7 cellular contexts compared by ENCODE assay signal in the genomic region with DNA sequence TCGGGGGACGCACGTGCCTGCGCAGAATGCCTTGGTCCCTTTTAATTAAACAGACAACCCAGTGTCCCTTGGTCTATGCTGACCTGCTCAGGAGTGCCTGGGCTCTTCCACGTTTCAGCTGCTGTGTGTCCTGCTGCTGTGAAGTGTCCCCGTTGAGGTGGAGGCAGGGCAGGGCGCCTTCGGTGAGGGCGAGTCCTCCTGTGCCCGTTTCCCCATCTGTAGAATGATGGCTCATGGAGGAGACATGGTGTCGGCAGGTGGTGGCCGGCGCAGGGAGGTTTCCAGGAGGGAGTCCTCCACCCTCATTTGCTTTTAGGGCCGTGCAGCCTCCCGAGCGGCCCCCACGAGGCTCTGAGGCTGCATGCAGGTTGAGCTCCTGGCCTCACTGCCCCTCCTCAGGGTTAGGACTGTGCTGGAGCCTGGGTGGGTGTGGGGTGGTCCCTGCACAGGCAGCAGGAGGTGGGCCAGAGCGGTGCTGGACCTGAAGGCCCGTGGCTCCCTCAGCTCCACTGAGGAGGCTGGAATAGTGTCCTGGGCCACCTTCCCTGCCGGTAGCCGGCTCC. TPM values are rescaled to one million over a fixed set of nuclear protein-coding genes. Genes with fewer than 3 reads are reported as not detected.
DNase-seq lines count a peak whose midpoint lies in the region; ATAC-seq, FAIRE-seq and TF ChIP-seq lines count a peak whose summit lies in the region.
"Had no signal": no experiment of that assay in that cellular context is flagged by ENCODE, and none has a peak within 500 bp of the region (broad histone marks: within the 10 kb centered on the region; RNA-seq: fewer than 3 reads in every experiment).

No MANE protein-coding gene starts in this region.

- H3K36me3 ChIP-seq in HepG2 (replicated peaks in 1 of 2; ENCODE audit: control insufficient read depth in 1 of 2, insufficient read depth in 2 of 2, low read length in 2 of 2), result peaks cover 14 to 34% of the 10 kb centered on the region in 2 experiments; a peak in 4 of 5 replicates
- H3K36me3 ChIP-seq in uterus, result no peaks in the 10 kb centered on the region

- H3K79me2 ChIP-seq in HepG2 (ENCODE audit: insufficient read depth, low read length), result peaks cover 87% of the 10 kb centered on the region

- TF ChIP-seq EP300 in HepG2 (IDR thresholded peaks at IDR 0.05; ENCODE audit: low read depth in 2 of 2, low read length in 2 of 2) (no peak), HepG2 (CRISPR knock-in tag; IDR thresholded peaks at IDR 0.05; ENCODE audit: borderline replicate concordance) (no peak)

- 95% methylated on average over 17 of the region's 21 CpGs for WGBS in HepG2 (ENCODE audit: low lambda C conversion rate)

- no peak overlapping the region for H3K9ac ChIP-seq in HepG2 (ENCODE audit: insufficient read depth, low read depth, low read length)

- TF ChIP-seq CTCF in HepG2 (CRISPR knock-in tag; IDR thresholded peaks at IDR 0.05) (no peak), uterus (IDR thresholded peaks at IDR 0.05) (no peak)

- H3K9me3 ChIP-seq in HepG2 (ENCODE audit: low read length) (no peaks in the 10 kb centered on the region), uterus (no peaks in the 10 kb centered on the region)

- no peak overlapping the region for H2AFZ ChIP-seq in HepG2 (ENCODE audit: low read length)

- peaks cover 48% of the 10 kb centered on the region for H3K4me1 ChIP-seq in HepG2 (ENCODE audit: insufficient read depth, low read length)
- peaks cover 4 to 27% of the 10 kb centered on the region in 2 donors for H3K4me1 ChIP-seq in uterus

- H3K27me3 ChIP-seq in HepG2 (ENCODE audit: control insufficient read depth in 1 of 2, insufficient read depth in 2 of 2, low read length in 2 of 2), result no peaks in the 10 kb centered on the region
- H3K27me3 ChIP-seq in uterus, result no peaks in the 10 kb centered on the region

- POLR2A ChIA-PET in HepG2 (lab: Yijun Ruan, JAX), result interaction anchor here (0.6 to 0.7 kb wide), 2 partner anchors 18 to 189 kb away, joined by 3 read pairs; no protein-coding TSS in a partner anchor

- no peak overlapping the region for H3K4me2 ChIP-seq in HepG2 (ENCODE audit: low read depth, low read length)

- in situ Hi-C loops in HepG2 (cut with HindIII; ENCODE audit: extremely low pct_ligation_motif_present, low pct_unique_long_range_greater_than_20kb), result no loop called here

- DNase-seq in Right ventricle myocardium inferior (ENCODE audit: missing footprints) (no peak), cardiac septum (ENCODE audit: low spot score) (no peak), HepG2 (ENCODE audit: low spot score) (no peak), uterus (no peak), GF-D8 (lab: John Stamatoyannopoulos, UW) (no peak), NCI-H1436 (lab: John Stamatoyannopoulos, UW) (no peak)
- DNase-seq: NCI-H446 treated with DMSO at 0.1 percent for 48 hours had no signal

- TF ChIP-seq RAD21 in HepG2 (CRISPR knock-in tag; IDR thresholded peaks at IDR 0.05), result no peak

- peaks cover 54% of the 10 kb centered on the region for H4K20me1 ChIP-seq in HepG2 (ENCODE audit: insufficient read depth, low read length)

- intact Hi-C loops in Right ventricle myocardium inferior (cut with DNase I), result no loop called here
- intact Hi-C loops in cardiac septum (cut with DNase I), result no loop called here
- intact Hi-C loops in HepG2 (cut with micrococcal nuclease; ENCODE audit: unreplicated experiment), result no loop called here
- intact Hi-C loops in uterus (cut with DNase I; ENCODE audit: low total_unique reads), result no loop called here

- CTCF ChIA-PET in HepG2 (lab: Yijun Ruan, JAX; ENCODE audit: low intra/inter-chr PET ratio, low total read pairs), result no interaction called here

- H3K4me3 ChIP-seq in HepG2 (replicated peaks in 1 of 3; ENCODE audit: insufficient read depth in 1 of 3, low read depth in 2 of 3, low read length in 3 of 3) (no peak overlapping the region), uterus (no peak overlapping the region)

- no TSS peak for BruUV-seq in HepG2 (replicated peaks; lab: Mats Ljungman, UMichigan)

- H3K27ac ChIP-seq in HepG2 (ENCODE audit: extremely low read length, insufficient read depth, low read length), result no peak overlapping the region
- peak overlapping the region; percentile 72 to 81 for H3K27ac ChIP-seq in uterus

- TF ChIP-seq POLR2A in HepG2 (IDR thresholded peaks at IDR 0.05; ENCODE audit: insufficient read depth in 1 of 2, low read depth in 2 of 2, low read length in 2 of 2) (no peak), uterus (IDR thresholded peaks at IDR 0.05) (no peak)

- no peak for FAIRE-seq in HepG2 (lab: Jason Lieb, UNC)

- ATAC-seq in Right ventricle myocardium inferior, result peak; percentile 1
- no peak for ATAC-seq in HepG2

RNA-seq across cellular contexts. Expression of a gene that starts 8.8 kb away (rescaled TPM):
- total RNA-seq in Right ventricle myocardium inferior (49.9 TPM), cardiac septum (49.7 TPM), HepG2 (2016; rRNA removed; fragmentation: Illumina TruSeq; extraction: Trizol) (28.4 and 43.6 TPM in 2 replicates), uterus (10 to 100 TPM; 17.4 to 62.8 (median 43.3) TPM)
- total RNA-seq in HepG2 (2016; cell fraction: cytosol; rRNA removed; fragmentation: Illumina TruSeq; extraction: Trizol; ENCODE audit: low read depth), result 18.3 and 20.2 TPM in 2 replicates
- total RNA-seq in HepG2 (2016; cell fraction: insoluble cytoplasmic fraction; rRNA removed; fragmentation: Illumina TruSeq; extraction: Trizol), result 23.3 and 42.4 TPM in 2 replicates
- 47.5 and 49.4 TPM in 2 replicates for total RNA-seq in HepG2 (2016; cell fraction: membrane; rRNA removed; fragmentation: Illumina TruSeq; extraction: Trizol)
- 33.1 and 35.0 TPM in 2 replicates for total RNA-seq in HepG2 (2016; cell fraction: nucleus; rRNA removed; fragmentation: Illumina TruSeq; extraction: Trizol)
- polyA plus RNA-seq in HepG2 (2011; rRNA removed), result 27.5 and 40.8 TPM in 2 replicates
- polyA plus RNA-seq in HepG2 (2011; cell fraction: cytosol; rRNA removed), result 31.3 and 45.7 TPM in 2 replicates
- 143 and 178 TPM in 2 replicates for polyA plus RNA-seq in HepG2 (2011; cell fraction: nucleus; rRNA removed)
- 38.3 and 41.3 TPM in 2 replicates for polyA plus RNA-seq in HepG2 (2012)
- 12.4 and 14.0 TPM in 2 replicates for polyA plus RNA-seq in HepG2 (2016; cell fraction: cytosol; fragmentation: Illumina TruSeq; extraction: Trizol; ENCODE audit: low read depth)
- polyA plus RNA-seq in HepG2 (2016; cell fraction: insoluble cytoplasmic fraction; fragmentation: Illumina TruSeq; extraction: Trizol; ENCODE audit: low read depth), result 24.8 and 28.5 TPM in 2 replicates
- 31.5 and 34.3 TPM in 2 replicates for polyA plus RNA-seq in HepG2 (2016; cell fraction: membrane; fragmentation: Illumina TruSeq; extraction: Trizol; ENCODE audit: low read depth)
- polyA plus RNA-seq in HepG2 (2016; cell fraction: nucleus; fragmentation: Illumina TruSeq; extraction: Trizol; ENCODE audit: insufficient read depth, low read depth), result 76.9 and 78.9 TPM in 2 replicates
- 2.2 and 54.9 TPM in 2 replicates for polyA minus RNA-seq in HepG2 (2011; rRNA and poly(A)+ RNA removed; ENCODE audit: low replicate concordance)
- 24.1 and 27.3 TPM in 2 replicates for polyA minus RNA-seq in HepG2 (2011; cell fraction: cytosol; rRNA and poly(A)+ RNA removed)
- polyA minus RNA-seq in HepG2 (2011; cell fraction: nucleus; rRNA and poly(A)+ RNA removed), result 21.8 and 30.2 TPM in 2 replicates

RNA-seq across cellular contexts. Expression of a gene that starts 23.4 kb away (rescaled TPM):
- total RNA-seq in Right ventricle myocardium inferior (1.2 TPM), cardiac septum (1.9 TPM), HepG2 (2016; rRNA removed; fragmentation: Illumina TruSeq; extraction: Trizol) (0.27 and 1.2 TPM in 2 replicates), uterus (1 to 10 TPM in 2 of 4 donors, under 1 TPM in 1, not detected in 1; 0.26 to 1.5 (median 1.0) TPM)
- 1.1 and 1.3 TPM in 2 replicates for total RNA-seq in HepG2 (2016; cell fraction: cytosol; rRNA removed; fragmentation: Illumina TruSeq; extraction: Trizol; ENCODE audit: low read depth)
- 0.82 and 1.8 TPM in 2 replicates for total RNA-seq in HepG2 (2016; cell fraction: insoluble cytoplasmic fraction; rRNA removed; fragmentation: Illumina TruSeq; extraction: Trizol)
- total RNA-seq in HepG2 (2016; cell fraction: membrane; rRNA removed; fragmentation: Illumina TruSeq; extraction: Trizol), result 1.1 and 1.8 TPM in 2 replicates
- total RNA-seq in HepG2 (2016; cell fraction: nucleus; rRNA removed; fragmentation: Illumina TruSeq; extraction: Trizol), result 0.88 and 1.8 TPM in 2 replicates
- polyA plus RNA-seq in HepG2 (2011; rRNA removed), result 1.4 and 2.8 TPM in 2 replicates
- 1.0 and 2.2 TPM in 2 replicates for polyA plus RNA-seq in HepG2 (2011; cell fraction: cytosol; rRNA removed)
- polyA plus RNA-seq in HepG2 (2011; cell fraction: nucleus; rRNA removed), result 12.5 TPM in 2 replicates
- 1.1 and 1.9 TPM in 2 replicates for polyA plus RNA-seq in HepG2 (2012)
- polyA plus RNA-seq in HepG2 (2016; cell fraction: cytosol; fragmentation: Illumina TruSeq; extraction: Trizol; ENCODE audit: low read depth), result 0.58 and 0.73 TPM in 2 replicates
- polyA plus RNA-seq in HepG2 (2016; cell fraction: insoluble cytoplasmic fraction; fragmentation: Illumina TruSeq; extraction: Trizol; ENCODE audit: low read depth), result 0.82 and 1.5 TPM in 2 replicates
- polyA plus RNA-seq in HepG2 (2016; cell fraction: membrane; fragmentation: Illumina TruSeq; extraction: Trizol; ENCODE audit: low read depth), result 2.0 and 2.4 TPM in 2 replicates
- 6.5 and 7.2 TPM in 2 replicates for polyA plus RNA-seq in HepG2 (2016; cell fraction: nucleus; fragmentation: Illumina TruSeq; extraction: Trizol; ENCODE audit: insufficient read depth, low read depth)
- polyA minus RNA-seq in HepG2 (2011; rRNA and poly(A)+ RNA removed; ENCODE audit: low replicate concordance), result 0.21 and 2.3 TPM in 2 replicates
- 1.3 and 1.7 TPM in 2 replicates for polyA minus RNA-seq in HepG2 (2011; cell fraction: cytosol; rRNA and poly(A)+ RNA removed)
- polyA minus RNA-seq in HepG2 (2011; cell fraction: nucleus; rRNA and poly(A)+ RNA removed), result 0.90 and 2.0 TPM in 2 replicates

RNA-seq across cellular contexts. Expression of a gene that starts 27.2 kb away (rescaled TPM):
- total RNA-seq in Right ventricle myocardium inferior (656 TPM), cardiac septum (486 TPM), HepG2 (2016; rRNA removed; fragmentation: Illumina TruSeq; extraction: Trizol) (78.7 and 88.0 TPM in 2 replicates), uterus (100 to 1,000 TPM in 2 of 4 donors, 10 to 100 TPM in 1, 1 to 10 TPM in 1; 4.7 to 164 (median 68.9) TPM)
- total RNA-seq in HepG2 (2016; cell fraction: cytosol; rRNA removed; fragmentation: Illumina TruSeq; extraction: Trizol; ENCODE audit: low read depth), result 72.7 and 79.4 TPM in 2 replicates
- 80.1 and 93.1 TPM in 2 replicates for total RNA-seq in HepG2 (2016; cell fraction: insoluble cytoplasmic fraction; rRNA removed; fragmentation: Illumina TruSeq; extraction: Trizol)
- 72.8 and 84.2 TPM in 2 replicates for total RNA-seq in HepG2 (2016; cell fraction: membrane; rRNA removed; fragmentation: Illumina TruSeq; extraction: Trizol)
- total RNA-seq in HepG2 (2016; cell fraction: nucleus; rRNA removed; fragmentation: Illumina TruSeq; extraction: Trizol), result 40.6 and 53.8 TPM in 2 replicates
- 39.4 and 49.3 TPM in 2 replicates for polyA plus RNA-seq in HepG2 (2011; rRNA removed)
- polyA plus RNA-seq in HepG2 (2011; cell fraction: cytosol; rRNA removed), result 61.0 and 112 TPM in 2 replicates
- polyA plus RNA-seq in HepG2 (2011; cell fraction: nucleus; rRNA removed), result 105 and 111 TPM in 2 replicates
- polyA plus RNA-seq in HepG2 (2012), result 67.0 and 70.9 TPM in 2 replicates
- polyA plus RNA-seq in HepG2 (2016; cell fraction: cytosol; fragmentation: Illumina TruSeq; extraction: Trizol; ENCODE audit: low read depth), result 126 and 135 TPM in 2 replicates
- polyA plus RNA-seq in HepG2 (2016; cell fraction: insoluble cytoplasmic fraction; fragmentation: Illumina TruSeq; extraction: Trizol; ENCODE audit: low read depth), result 131 and 155 TPM in 2 replicates
- 112 and 121 TPM in 2 replicates for polyA plus RNA-seq in HepG2 (2016; cell fraction: membrane; fragmentation: Illumina TruSeq; extraction: Trizol; ENCODE audit: low read depth)
- 129 and 134 TPM in 2 replicates for polyA plus RNA-seq in HepG2 (2016; cell fraction: nucleus; fragmentation: Illumina TruSeq; extraction: Trizol; ENCODE audit: insufficient read depth, low read depth)
- 60.5 and 86.6 TPM in 2 replicates for polyA minus RNA-seq in HepG2 (2011; rRNA and poly(A)+ RNA removed; ENCODE audit: low replicate concordance)
- 53.6 and 68.0 TPM in 2 replicates for polyA minus RNA-seq in HepG2 (2011; cell fraction: cytosol; rRNA and poly(A)+ RNA removed)
- polyA minus RNA-seq in HepG2 (2011; cell fraction: nucleus; rRNA and poly(A)+ RNA removed), result 14.7 and 18.9 TPM in 2 replicates

RNA-seq across cellular contexts. Expression of a gene that starts 34.0 kb away (rescaled TPM):
- total RNA-seq in Right ventricle myocardium inferior (62.8 TPM), cardiac septum (97.5 TPM), HepG2 (2016; rRNA removed; fragmentation: Illumina TruSeq; extraction: Trizol) (8.4 and 10.7 TPM in 2 replicates), uterus (100 to 1,000 TPM in 1 of 4 donors, 10 to 100 TPM in 2, under 1 TPM in 1; 0.77 to 108 (median 15.0) TPM)
- 6.5 and 7.9 TPM in 2 replicates for total RNA-seq in HepG2 (2016; cell fraction: cytosol; rRNA removed; fragmentation: Illumina TruSeq; extraction: Trizol; ENCODE audit: low read depth)
- total RNA-seq in HepG2 (2016; cell fraction: insoluble cytoplasmic fraction; rRNA removed; fragmentation: Illumina TruSeq; extraction: Trizol), result 8.9 and 11.0 TPM in 2 replicates
- total RNA-seq in HepG2 (2016; cell fraction: membrane; rRNA removed; fragmentation: Illumina TruSeq; extraction: Trizol), result 14.1 and 14.8 TPM in 2 replicates
- 17.3 and 19.0 TPM in 2 replicates for total RNA-seq in HepG2 (2016; cell fraction: nucleus; rRNA removed; fragmentation: Illumina TruSeq; extraction: Trizol)
- 18.0 and 19.6 TPM in 2 replicates for polyA plus RNA-seq in HepG2 (2011; rRNA removed)
- polyA plus RNA-seq in HepG2 (2011; cell fraction: cytosol; rRNA removed), result 14.8 and 17.8 TPM in 2 replicates
- 116 and 135 TPM in 2 replicates for polyA plus RNA-seq in HepG2 (2011; cell fraction: nucleus; rRNA removed)
- polyA plus RNA-seq in HepG2 (2012), result 27.5 and 28.1 TPM in 2 replicates
- 2.7 and 3.3 TPM in 2 replicates for polyA plus RNA-seq in HepG2 (2016; cell fraction: cytosol; fragmentation: Illumina TruSeq; extraction: Trizol; ENCODE audit: low read depth)
- polyA plus RNA-seq in HepG2 (2016; cell fraction: insoluble cytoplasmic fraction; fragmentation: Illumina TruSeq; extraction: Trizol; ENCODE audit: low read depth), result 30.9 and 43.0 TPM in 2 replicates
- 10.2 and 10.3 TPM in 2 replicates for polyA plus RNA-seq in HepG2 (2016; cell fraction: membrane; fragmentation: Illumina TruSeq; extraction: Trizol; ENCODE audit: low read depth)
- 76.5 and 77.9 TPM in 2 replicates for polyA plus RNA-seq in HepG2 (2016; cell fraction: nucleus; fragmentation: Illumina TruSeq; extraction: Trizol; ENCODE audit: insufficient read depth, low read depth)
- polyA minus RNA-seq in HepG2 (2011; rRNA and poly(A)+ RNA removed; ENCODE audit: low replicate concordance), result 14.0 and 39.5 TPM in 2 replicates
- 42.7 and 47.0 TPM in 2 replicates for polyA minus RNA-seq in HepG2 (2011; cell fraction: cytosol; rRNA and poly(A)+ RNA removed)
- 36.8 and 48.0 TPM in 2 replicates for polyA minus RNA-seq in HepG2 (2011; cell fraction: nucleus; rRNA and poly(A)+ RNA removed)

RNA-seq across cellular contexts. Expression of a gene that starts 40.3 kb away (rescaled TPM):
- total RNA-seq in Right ventricle myocardium inferior (14.7 TPM), cardiac septum (37.3 TPM), HepG2 (2016; rRNA removed; fragmentation: Illumina TruSeq; extraction: Trizol) (5.8 and 10.4 TPM in 2 replicates), uterus (100 to 1,000 TPM in 1 of 4 donors, 10 to 100 TPM in 1, 1 to 10 TPM in 2; 4.4 to 107 (median 10.7) TPM)
- total RNA-seq in HepG2 (2016; cell fraction: cytosol; rRNA removed; fragmentation: Illumina TruSeq; extraction: Trizol; ENCODE audit: low read depth), result 3.3 and 3.8 TPM in 2 replicates
- 6.5 and 12.4 TPM in 2 replicates for total RNA-seq in HepG2 (2016; cell fraction: insoluble cytoplasmic fraction; rRNA removed; fragmentation: Illumina TruSeq; extraction: Trizol)
- 7.7 and 8.1 TPM in 2 replicates for total RNA-seq in HepG2 (2016; cell fraction: membrane; rRNA removed; fragmentation: Illumina TruSeq; extraction: Trizol)
- 10.4 and 12.1 TPM in 2 replicates for total RNA-seq in HepG2 (2016; cell fraction: nucleus; rRNA removed; fragmentation: Illumina TruSeq; extraction: Trizol)
- 8.6 and 10.8 TPM in 2 replicates for polyA plus RNA-seq in HepG2 (2011; rRNA removed)
- polyA plus RNA-seq in HepG2 (2011; cell fraction: cytosol; rRNA removed), result 4.1 and 8.0 TPM in 2 replicates
- 53.6 and 82.3 TPM in 2 replicates for polyA plus RNA-seq in HepG2 (2011; cell fraction: nucleus; rRNA removed)
- polyA plus RNA-seq in HepG2 (2012), result 10.8 and 11.3 TPM in 2 replicates
- 1.0 and 1.1 TPM in 2 replicates for polyA plus RNA-seq in HepG2 (2016; cell fraction: cytosol; fragmentation: Illumina TruSeq; extraction: Trizol; ENCODE audit: low read depth)
- 6.7 and 7.7 TPM in 2 replicates for polyA plus RNA-seq in HepG2 (2016; cell fraction: insoluble cytoplasmic fraction; fragmentation: Illumina TruSeq; extraction: Trizol; ENCODE audit: low read depth)
- 2.8 and 3.4 TPM in 2 replicates for polyA plus RNA-seq in HepG2 (2016; cell fraction: membrane; fragmentation: Illumina TruSeq; extraction: Trizol; ENCODE audit: low read depth)
- 33.1 and 36.3 TPM in 2 replicates for polyA plus RNA-seq in HepG2 (2016; cell fraction: nucleus; fragmentation: Illumina TruSeq; extraction: Trizol; ENCODE audit: insufficient read depth, low read depth)
- 21.5 and 30.2 TPM in 2 replicates for polyA minus RNA-seq in HepG2 (2011; rRNA and poly(A)+ RNA removed; ENCODE audit: low replicate concordance)
- 9.8 and 12.0 TPM in 2 replicates for polyA minus RNA-seq in HepG2 (2011; cell fraction: cytosol; rRNA and poly(A)+ RNA removed)
- polyA minus RNA-seq in HepG2 (2011; cell fraction: nucleus; rRNA and poly(A)+ RNA removed), result 13.0 and 13.4 TPM in 2 replicates
